In the genomic region with DNA sequence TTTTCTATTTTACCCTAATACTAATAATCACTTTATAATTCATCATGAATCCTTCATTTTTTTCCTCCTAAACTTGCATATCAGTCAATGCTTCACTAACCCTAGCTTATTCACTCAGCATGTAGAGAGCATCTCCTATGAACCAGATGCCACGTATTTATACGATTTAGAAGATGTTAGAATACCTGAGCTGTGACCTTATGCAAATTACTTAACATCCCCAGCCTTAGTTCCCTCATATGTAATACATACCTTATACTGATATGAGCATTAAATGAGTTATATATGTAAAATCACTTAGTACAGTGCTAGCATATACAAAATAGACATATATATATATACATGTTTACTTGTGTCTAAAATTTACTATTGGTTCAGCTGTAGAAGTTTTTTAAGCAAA, we compare ENCODE assay signal across 19 cellular contexts.
"Had no signal": no experiment of that assay in that cellular context is flagged by ENCODE, and none has a peak within 500 bp of the region (broad histone marks: within the 10 kb centered on the region; RNA-seq: fewer than 3 reads in every experiment).

No MANE protein-coding gene starts in this region.

- H3K27ac ChIP-seq: lower lobe of right lung, sigmoid colon, testis, upper lobe of left lung had no signal

- ATAC-seq: lower lobe of right lung; stimulated activated effector memory CD8-positive, alpha-beta T cell treated with anti-CD3 and anti-CD28 coated beads, Interleukin-12 subunit alpha, Interleukin-12 subunit beta, amount 100 ng/mL, for 72 hours; WTC11 had no signal

- H3K4me1 ChIP-seq: lower lobe of right lung, sigmoid colon, testis, upper lobe of left lung had no signal

- H3K27me3 ChIP-seq: dorsolateral prefrontal cortex, sigmoid colon, testis, upper lobe of left lung had no signal

- DNase-seq: activated CD4-positive, alpha-beta memory T cell treated with anti-CD3 and anti-CD28 coated beads for 36 hours; activated CD4-positive, alpha-beta T cell treated with anti-CD3 and anti-CD28 coated beads for 4 hours; activated naive CD4-positive, alpha-beta T cell treated with anti-CD3 and anti-CD28 coated beads for 36 hours; anterior cingulate cortex; caudate nucleus; dorsolateral prefrontal cortex; foreskin fibroblast; lower lobe of right lung; nucleus accumbens; sigmoid colon; stimulated activated CD4-positive, alpha-beta T cell treated with anti-CD3 and anti-CD28 coated beads, Interleukin-4, amount 100 ng/mL, for 24 hours; testis; upper lobe of left lung had no signal

- H3K4me3 Mint-ChIP-seq: activated CD4-positive, alpha-beta memory T cell treated with anti-CD3 and anti-CD28 coated beads for 36 hours; activated naive CD4-positive, alpha-beta T cell treated with anti-CD3 and anti-CD28 coated beads for 36 hours; brain; mesothelial cell of epicardium; nephron; stimulated activated effector memory CD8-positive, alpha-beta T cell treated with anti-CD3 and anti-CD28 coated beads, Interleukin-12 subunit alpha, Interleukin-12 subunit beta, amount 100 ng/mL, for 72 hours; WTC11 had no signal

- H3K27ac Mint-ChIP-seq: activated CD4-positive, alpha-beta memory T cell treated with anti-CD3 and anti-CD28 coated beads for 36 hours; activated naive CD4-positive, alpha-beta T cell treated with anti-CD3 and anti-CD28 coated beads for 36 hours; activated T-helper 2 cell treated with anti-CD3 and anti-CD28 coated beads, Interferon-gamma antibody, Interleukin-2, Interleukin-4, amounts not matched to agents 10 μg/mL and 5 μg/mL and 100 μg/mL, durations not matched to agents 14 hours and 24 hours and 36 hours; brain; mesothelial cell of epicardium; nephron; stimulated activated effector memory CD8-positive, alpha-beta T cell treated with anti-CD3 and anti-CD28 coated beads, Interleukin-12 subunit alpha, Interleukin-12 subunit beta, amount 100 ng/mL, for 72 hours; WTC11 had no signal

- H3K27me3 Mint-ChIP-seq: activated CD4-positive, alpha-beta memory T cell treated with anti-CD3 and anti-CD28 coated beads for 36 hours had no signal

- H3K4me3 ChIP-seq: dorsolateral prefrontal cortex, lower lobe of right lung, sigmoid colon, testis, upper lobe of left lung had no signal

- H3K9me3 Mint-ChIP-seq: activated CD4-positive, alpha-beta memory T cell treated with anti-CD3 and anti-CD28 coated beads for 36 hours; activated naive CD4-positive, alpha-beta T cell treated with anti-CD3 and anti-CD28 coated beads for 36 hours; activated T-helper 2 cell treated with anti-CD3 and anti-CD28 coated beads, Interferon-gamma antibody, Interleukin-2, Interleukin-4, amounts not matched to agents 10 μg/mL and 5 μg/mL and 100 μg/mL, durations not matched to agents 14 hours and 24 hours and 36 hours; brain; mesothelial cell of epicardium; nephron; stimulated activated effector memory CD8-positive, alpha-beta T cell treated with anti-CD3 and anti-CD28 coated beads, Interleukin-12 subunit alpha, Interleukin-12 subunit beta, amount 100 ng/mL, for 72 hours; WTC11 had no signal

- H3K4me1 Mint-ChIP-seq: mesothelial cell of epicardium, nephron, WTC11 had no signal

- H3K9me3 ChIP-seq: lower lobe of right lung, sigmoid colon, testis, upper lobe of left lung had no signal
